In the genomic region with DNA sequence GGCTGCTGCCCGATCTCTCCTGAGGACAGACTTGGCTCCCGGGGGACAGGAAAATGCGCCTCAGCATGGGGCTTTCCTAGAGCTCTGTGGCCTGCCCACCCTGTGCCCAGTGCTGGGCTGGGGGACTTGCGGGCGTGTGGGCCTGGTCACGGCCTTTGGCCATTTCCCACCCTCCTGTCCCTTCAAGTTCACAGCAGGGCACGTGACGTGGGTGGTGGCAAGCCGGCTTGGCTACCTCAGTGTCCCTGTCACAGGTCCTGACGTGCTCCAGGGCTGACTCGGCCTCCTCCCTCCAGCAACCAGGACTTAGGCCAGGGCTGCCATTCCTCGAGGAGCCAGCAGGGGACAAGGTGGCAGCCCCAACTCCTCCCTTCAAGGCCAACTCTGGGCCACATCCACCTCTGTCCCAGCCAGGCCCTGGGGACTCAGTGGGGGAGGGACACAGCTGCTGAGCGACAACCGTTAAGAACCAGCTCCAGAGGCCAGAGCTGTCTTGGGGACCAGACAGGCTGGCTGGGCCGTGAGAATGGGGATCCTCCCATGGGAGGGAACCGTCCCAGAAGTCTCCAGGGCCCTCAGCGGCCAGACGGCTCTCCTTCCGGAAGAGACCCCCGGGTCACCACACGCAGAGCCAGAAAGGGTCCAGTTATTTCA, we compare ENCODE assay signal across 7 cellular contexts. TPM values are rescaled to one million over a fixed set of nuclear protein-coding genes. Genes with fewer than 3 reads are reported as not detected.
A peak's percentile ranks its signal among the peaks of the same experiment; 100 is the strongest.
DNase-seq lines count a peak whose midpoint lies in the region; ATAC-seq, FAIRE-seq and TF ChIP-seq lines count a peak whose summit lies in the region.

No MANE protein-coding gene starts in this region.

- no peaks in the 10 kb centered on the region for H3K9me2 ChIP-seq in GM23248 (ENCODE audit: insufficient read depth)
- no peaks in the 10 kb centered on the region for H3K9me2 ChIP-seq in Karpas-422 (replicated peaks; ENCODE audit: insufficient read depth, low read length)

- WGBS in GM23248 (ENCODE audit: low coverage in 1 of 2, low lambda C conversion rate in 2 of 2, missing lambda C conversion rate in 2 of 2), 2 experiments, result 27 to 31% methylated on average over 19 to 21 of the region's 21 CpGs

- H3K27me3 ChIP-seq in GM23248 (replicated peaks; ENCODE audit: insufficient read depth) (no peaks in the 10 kb centered on the region), Karpas-422 (ENCODE audit: low read length) (no peaks in the 10 kb centered on the region), keratinocyte (ENCODE audit: control insufficient read depth, extremely low read depth, insufficient read depth, low read length) (no peaks in the 10 kb centered on the region)

- H3K4me3 ChIP-seq in GM23248 (no peak overlapping the region), Karpas-422 (ENCODE audit: low read length) (peak overlapping the region; percentile 87), keratinocyte (ENCODE audit: control insufficient read depth in 2 of 3, extremely low read depth in 1 of 3, insufficient read depth in 2 of 3, low read depth in 1 of 3, low read length in 3 of 3) (peak overlapping the region in 2 of 3 experiments; percentile 35 to 43)

- H3K27me3 Mint-ChIP-seq in T-helper 17 cell, result no peaks in the 10 kb centered on the region

- H3K9ac ChIP-seq in GM23248 (no peak overlapping the region), Karpas-422 (ENCODE audit: low read length) (peak overlapping the region; percentile 93), keratinocyte (ENCODE audit: control insufficient read depth, extremely low read depth, insufficient read depth, low read length) (peak overlapping the region; percentile 58)

- peaks cover 2% of the 10 kb centered on the region for H3K36me3 Mint-ChIP-seq in T-helper 17 cell (ENCODE audit: low read depth)

- H3K9me1 ChIP-seq in keratinocyte (ENCODE audit: control insufficient read depth, extremely low read depth, insufficient read depth, low read length), result no peaks in the 10 kb centered on the region

- H3K4me2 ChIP-seq in GM23248 (ENCODE audit: unreplicated experiment), result no peak overlapping the region
- peak overlapping the region; percentile 90 for H3K4me2 ChIP-seq in Karpas-422 (ENCODE audit: low read depth, low read length, poor library complexity, severe bottlenecking)
- H3K4me2 ChIP-seq in keratinocyte (ENCODE audit: control insufficient read depth, extremely low read depth, insufficient read depth, low read depth, low read length), result peak overlapping the region; percentile 78

- H3K4me3 Mint-ChIP-seq in T-helper 17 cell, result peak overlapping the region; percentile 66

- dilution Hi-C loops in keratinocyte (cut with MboI; ENCODE audit: extremely low pct_ligation_motif_present, low sequenced_read_pairs), result no loop called here

- H3K27ac ChIP-seq in GM23248 (no peak overlapping the region), Karpas-422 (ENCODE audit: low read length) (peak overlapping the region; percentile 76), keratinocyte (ENCODE audit: control insufficient read depth, insufficient read depth, low read length) (peak overlapping the region; percentile 60)

- in situ Hi-C loops in GM23248 (cut with MboI) (no loop called here), T47D (cut with HindIII; ENCODE audit: low pct_unique_long_range_greater_than_20kb, low sequenced_read_pairs) (no loop called here)

- H3K36me3 ChIP-seq in GM23248 (ENCODE audit: low read depth), result no peaks in the 10 kb centered on the region
- peaks cover 4% of the 10 kb centered on the region; the same call in 1 of the 2 replicates for H3K36me3 ChIP-seq in Karpas-422 (ENCODE audit: insufficient read depth, low read length)
- H3K36me3 ChIP-seq in keratinocyte (ENCODE audit: control insufficient read depth in 2 of 2, extremely low read depth in 1 of 2, insufficient read depth in 2 of 2, low read length in 2 of 2), result peaks cover 15 to 28% of the 10 kb centered on the region in 2 experiments

- no peaks in the 10 kb centered on the region for H3F3A ChIP-seq in GM23248 (ENCODE audit: insufficient read depth)

- no peaks in the 10 kb centered on the region for H3K79me2 ChIP-seq in GM23248 (ENCODE audit: insufficient read depth)
- 0 out of 2 replicates have a peak, but pooled peaks cover 4% of the 10 kb centered on the region for H3K79me2 ChIP-seq in Karpas-422 (ENCODE audit: low read length)
- no peaks in the 10 kb centered on the region for H3K79me2 ChIP-seq in keratinocyte (ENCODE audit: control insufficient read depth, insufficient read depth, low read length)

- H3K27ac Mint-ChIP-seq in T-helper 17 cell, result peak overlapping the region; percentile 8

- FAIRE-seq in keratinocyte (lab: Jason Lieb, UNC), result no peak

- TF ChIP-seq CTCF in GM12873 (IDR thresholded peaks at IDR 0.05; ENCODE audit: insufficient read depth, low read depth, low read length, missing control alignments) (peak; percentile 94), keratinocyte (optimal IDR thresholded peaks at IDR 0.05 in 1 of 3, IDR thresholded peaks at IDR 0.05 in 1 of 3, conservative IDR thresholded peaks at IDR 0.05 in 1 of 3; ENCODE audit: extremely low read depth in 1 of 3, insufficient read depth in 2 of 3, low read length in 3 of 3) (peak; percentile 79 to 87 (median 83))

- no peaks in the 10 kb centered on the region for H3K9me3 ChIP-seq in GM23248 (ENCODE audit: low read depth)
- no peaks in the 10 kb centered on the region for H3K9me3 ChIP-seq in Karpas-422 (ENCODE audit: low read length)
- H3K9me3 ChIP-seq in T-helper 17 cell (ENCODE audit: control insufficient read depth, low read length, poor library complexity, severe bottlenecking), result no peaks in the 10 kb centered on the region
- no peaks in the 10 kb centered on the region for H3K9me3 ChIP-seq in keratinocyte (ENCODE audit: control insufficient read depth, low read depth, low read length)

- DNase-seq in GM23248 (peak; percentile 84), Karpas-422 (peak; percentile 95), T-helper 17 cell (peak in 2 of 3 donors; percentile 42 to 46), T47D (ENCODE audit: low read depth in 1 of 2, low spot score in 1 of 2) (peak; percentile 93 to 99), keratinocyte (ENCODE audit: low read depth, low spot score) (no peak)
- peak; percentile 64 to 67 for DNase-seq in stimulated activated CD4-positive, alpha-beta T cell treated with anti-CD3 and anti-CD28 coated beads, Interleukin-15, amount 100 ng/mL, for 48 hours (ENCODE audit: low read depth in 2 of 2)

- H2AFZ ChIP-seq in GM23248 (no peak overlapping the region), Karpas-422 (ENCODE audit: low read length) (no peak overlapping the region), keratinocyte (ENCODE audit: control insufficient read depth, low read length) (peak overlapping the region; percentile 49)

- H3K4me1 Mint-ChIP-seq in T-helper 17 cell, result peaks cover 15% of the 10 kb centered on the region

- peaks cover 3% of the 10 kb centered on the region for H3K4me1 ChIP-seq in GM23248 (ENCODE audit: insufficient read depth)
- H3K4me1 ChIP-seq in Karpas-422 (ENCODE audit: low read length), result peaks cover 36% of the 10 kb centered on the region
- peaks cover 20% of the 10 kb centered on the region for H3K4me1 ChIP-seq in keratinocyte (ENCODE audit: control insufficient read depth, extremely low read depth, insufficient read depth, low read length)

- H4K20me1 ChIP-seq in GM23248 (ENCODE audit: insufficient read depth), result no peaks in the 10 kb centered on the region
- H4K20me1 ChIP-seq in Karpas-422 (ENCODE audit: insufficient read depth, low read depth, low read length), result no peaks in the 10 kb centered on the region
- no peaks in the 10 kb centered on the region for H4K20me1 ChIP-seq in keratinocyte (ENCODE audit: control insufficient read depth, extremely low read depth, insufficient read depth, low read length)

- peak; percentile 56 for ATAC-seq in T-helper 17 cell

RNA-seq across cellular contexts. Expression of a gene that starts 1.0 kb away (rescaled TPM):
- under 0.01 and 0.65 TPM in 2 replicates for total RNA-seq in GM23248 (2014; rRNA removed; shearing (Covaris generic))
- 0.06 TPM in 1 of 2 replicates, not detected in the other for polyA plus RNA-seq in GM23248 (2016; fragmentation: Nextera tagmentation; extraction: Ambion mirVana)
- total RNA-seq in Karpas-422 (2014; rRNA removed; shearing (Covaris generic); ENCODE audit: low replicate concordance), result 30.9 and 52.5 TPM in 2 replicates
- total RNA-seq in T-helper 17 cell, result 100 to 1,000 TPM; 164 TPM
- polyA plus RNA-seq in keratinocyte, result 0.25 to 0.79 TPM (median 0.36 TPM) in 3 replicates
- polyA plus RNA-seq in keratinocyte (2011; ENCODE audit: low read depth), result 0.55 TPM
- 0.23 and 0.35 TPM in 2 replicates for polyA plus RNA-seq in keratinocyte (2011; cell fraction: cytosol; rRNA removed)
- 1.0 and 2.1 TPM in 2 replicates for polyA plus RNA-seq in keratinocyte (2011; cell fraction: nucleus; rRNA removed)
- 0.80 and 1.8 TPM in 2 replicates for polyA plus RNA-seq in keratinocyte (2012; ENCODE audit: low replicate concordance)
- polyA minus RNA-seq in keratinocyte, result 0.56 to 3.9 TPM (median 2.7 TPM) in 3 replicates
- polyA minus RNA-seq in keratinocyte (2011; cell fraction: cytosol; rRNA and poly(A)+ RNA removed), result 1.5 TPM
- polyA minus RNA-seq in keratinocyte (2011; cell fraction: nucleus; rRNA and poly(A)+ RNA removed), result 1.1 and 2.3 TPM in 2 replicates

RNA-seq across cellular contexts. Expression of a gene that starts 9.9 kb away (rescaled TPM):
- 17.4 and 22.9 TPM in 2 replicates for total RNA-seq in GM23248 (2014; rRNA removed; shearing (Covaris generic))
- polyA plus RNA-seq in GM23248 (2016; fragmentation: Nextera tagmentation; extraction: Ambion mirVana) (59.4 and 64.8 TPM in 2 replicates), keratinocyte (17.0 to 41.4 TPM (median 23.3 TPM) in 3 replicates)
- 27.9 and 42.7 TPM in 2 replicates for total RNA-seq in Karpas-422 (2014; rRNA removed; shearing (Covaris generic); ENCODE audit: low replicate concordance)
- total RNA-seq in T-helper 17 cell, result 100 to 1,000 TPM in 1 of 2 donors, 10 to 100 TPM in 1; 86.0 to 114 TPM
- polyA plus RNA-seq in keratinocyte (2011; ENCODE audit: low read depth), result 96.6 TPM
- polyA plus RNA-seq in keratinocyte (2011; cell fraction: cytosol; rRNA removed), result 21.2 and 27.5 TPM in 2 replicates
- 26.9 and 37.0 TPM in 2 replicates for polyA plus RNA-seq in keratinocyte (2011; cell fraction: nucleus; rRNA removed)
- 66.2 and 117 TPM in 2 replicates for polyA plus RNA-seq in keratinocyte (2012; ENCODE audit: low replicate concordance)
- 16.5 to 43.8 TPM (median 26.9 TPM) in 3 replicates for polyA minus RNA-seq in keratinocyte
- 35.9 TPM for polyA minus RNA-seq in keratinocyte (2011; cell fraction: cytosol; rRNA and poly(A)+ RNA removed)
- polyA minus RNA-seq in keratinocyte (2011; cell fraction: nucleus; rRNA and poly(A)+ RNA removed), result 15.3 and 24.4 TPM in 2 replicates

RNA-seq across cellular contexts. Expression of a gene that starts 33.2 kb away (rescaled TPM):
- total RNA-seq in GM23248 (2014; rRNA removed; shearing (Covaris generic)), result 1.4 and 2.4 TPM in 2 replicates
- polyA plus RNA-seq in GM23248 (2016; fragmentation: Nextera tagmentation; extraction: Ambion mirVana) (1.2 and 2.0 TPM in 2 replicates), keratinocyte (9.4 to 20.7 TPM (median 10.9 TPM) in 3 replicates)
- total RNA-seq in Karpas-422 (2014; rRNA removed; shearing (Covaris generic); ENCODE audit: low replicate concordance), result 7.9 and 16.4 TPM in 2 replicates
- 1 to 10 TPM; 4.5 to 9.4 TPM for total RNA-seq in T-helper 17 cell
- 2.0 TPM for polyA plus RNA-seq in keratinocyte (2011; ENCODE audit: low read depth)
- 9.2 and 15.3 TPM in 2 replicates for polyA plus RNA-seq in keratinocyte (2011; cell fraction: cytosol; rRNA removed)
- 14.9 and 19.4 TPM in 2 replicates for polyA plus RNA-seq in keratinocyte (2011; cell fraction: nucleus; rRNA removed)
- polyA plus RNA-seq in keratinocyte (2012; ENCODE audit: low replicate concordance), result 14.6 and 22.2 TPM in 2 replicates
- 7.4 to 33.9 TPM (median 11.7 TPM) in 3 replicates for polyA minus RNA-seq in keratinocyte
- polyA minus RNA-seq in keratinocyte (2011; cell fraction: cytosol; rRNA and poly(A)+ RNA removed), result 24.4 TPM
- 8.6 and 8.8 TPM in 2 replicates for polyA minus RNA-seq in keratinocyte (2011; cell fraction: nucleus; rRNA and poly(A)+ RNA removed)

RNA-seq across cellular contexts. Expression of a gene that starts 51.6 kb away (rescaled TPM):
- total RNA-seq in GM23248 (2014; rRNA removed; shearing (Covaris generic)), result 24.2 and 25.7 TPM in 2 replicates
- polyA plus RNA-seq in GM23248 (2016; fragmentation: Nextera tagmentation; extraction: Ambion mirVana) (9.9 and 10.2 TPM in 2 replicates), keratinocyte (7.4 to 10.6 TPM (median 7.8 TPM) in 3 replicates)
- 18.4 and 39.5 TPM in 2 replicates for total RNA-seq in Karpas-422 (2014; rRNA removed; shearing (Covaris generic); ENCODE audit: low replicate concordance)
- 10 to 100 TPM; 19.8 to 23.6 TPM for total RNA-seq in T-helper 17 cell
- 2.1 TPM for polyA plus RNA-seq in keratinocyte (2011; ENCODE audit: low read depth)
- 4.5 and 7.2 TPM in 2 replicates for polyA plus RNA-seq in keratinocyte (2011; cell fraction: cytosol; rRNA removed)
- 11.3 and 15.0 TPM in 2 replicates for polyA plus RNA-seq in keratinocyte (2011; cell fraction: nucleus; rRNA removed)
- polyA plus RNA-seq in keratinocyte (2012; ENCODE audit: low replicate concordance), result 3.9 and 10.1 TPM in 2 replicates
- 4.5 to 10.1 TPM (median 5.2 TPM) in 3 replicates for polyA minus RNA-seq in keratinocyte
- polyA minus RNA-seq in keratinocyte (2011; cell fraction: cytosol; rRNA and poly(A)+ RNA removed), result 8.6 TPM
- polyA minus RNA-seq in keratinocyte (2011; cell fraction: nucleus; rRNA and poly(A)+ RNA removed), result 7.0 and 9.3 TPM in 2 replicates

RNA-seq across cellular contexts. Expression of a gene that starts 59.5 kb away (rescaled TPM):
- 18.8 and 36.9 TPM in 2 replicates for total RNA-seq in GM23248 (2014; rRNA removed; shearing (Covaris generic))
- polyA plus RNA-seq in GM23248 (2016; fragmentation: Nextera tagmentation; extraction: Ambion mirVana) (51.9 and 58.4 TPM in 2 replicates), keratinocyte (25.2 to 33.8 TPM (median 30.0 TPM) in 3 replicates)
- total RNA-seq in Karpas-422 (2014; rRNA removed; shearing (Covaris generic); ENCODE audit: low replicate concordance), result 33.5 and 42.7 TPM in 2 replicates
- total RNA-seq in T-helper 17 cell, result 100 to 1,000 TPM in 1 of 2 donors, 10 to 100 TPM in 1; 93.8 to 107 TPM
- polyA plus RNA-seq in keratinocyte (2011; ENCODE audit: low read depth), result 55.2 TPM
- 15.3 and 25.6 TPM in 2 replicates for polyA plus RNA-seq in keratinocyte (2011; cell fraction: cytosol; rRNA removed)
- polyA plus RNA-seq in keratinocyte (2011; cell fraction: nucleus; rRNA removed), result 45.2 and 60.9 TPM in 2 replicates
- polyA plus RNA-seq in keratinocyte (2012; ENCODE audit: low replicate concordance), result 34.2 and 40.5 TPM in 2 replicates
- polyA minus RNA-seq in keratinocyte, result 9.3 to 94.3 TPM (median 20.0 TPM) in 3 replicates
- polyA minus RNA-seq in keratinocyte (2011; cell fraction: cytosol; rRNA and poly(A)+ RNA removed), result 80.8 TPM
- polyA minus RNA-seq in keratinocyte (2011; cell fraction: nucleus; rRNA and poly(A)+ RNA removed), result 17.9 and 24.0 TPM in 2 replicates

Comparison
In these comparisons a context has a peak if more than half of its experiments do, and no peak if none do; other contexts are left out.
1. RNA of a gene that starts 1.0 kb away (total RNA-seq): 164 TPM in T-helper 17 cell and 30.9 to 52.5 TPM in Karpas-422; under 0.01 to 0.65 TPM in GM23248; every median in the first group is over 10 times any median in the second.